In genomic region chr3:29950232-29950631, GRCh38 we compare ENCODE assay signal across 2 cellular contexts.
TF ChIP-seq lines count a peak whose summit lies in the region.

No MANE protein-coding gene starts in this region.

TF ChIP-seq in IMR-90, 13 proteins besides CTCF, POLR2A, EP300 and RAD21:
- no peak for TF ChIP-seq RCOR1 (IDR thresholded peaks at IDR 0.05; ENCODE audit: insufficient replicate concordance, low read length)
- no peak for TF ChIP-seq CHD1 (IDR thresholded peaks at IDR 0.05; ENCODE audit: low read depth, low read length)
- TF ChIP-seq CEBPB (IDR thresholded peaks at IDR 0.05; ENCODE audit: low read depth, low read length): no peak
- TF ChIP-seq BHLHE40 (IDR thresholded peaks at IDR 0.05; ENCODE audit: low read depth, low read length): no peak
- no peak for TF ChIP-seq MAFK (IDR thresholded peaks at IDR 0.05; ENCODE audit: low read depth, low read length)
- no peak for TF ChIP-seq NFE2L2 (IDR thresholded peaks at IDR 0.05; ENCODE audit: low read depth, low read length)
- TF ChIP-seq RFX5 (IDR thresholded peaks at IDR 0.05; ENCODE audit: low read depth, low read length): no peak
- TF ChIP-seq MAZ (IDR thresholded peaks at IDR 0.05; ENCODE audit: borderline replicate concordance, low read depth, low read length): no peak
- no peak for TF ChIP-seq SMC3 (IDR thresholded peaks at IDR 0.05; ENCODE audit: low read depth, low read length)

TF ChIP-seq in SK-N-SH treated with all-trans-retinoic acid at 6 μM for 48 hours, 23 proteins besides CTCF, POLR2A, EP300 and RAD21:
- TF ChIP-seq SNAI2 (CRISPR knock-in tag; IDR thresholded peaks at IDR 0.05): no peak
TF ChIP-seq in SK-N-SH treated with all-trans-retinoic acid at 6 μM for 48 hours: peak in this region for 0.
